ENCODE assay signal across 8 cellular contexts in the genomic region with DNA sequence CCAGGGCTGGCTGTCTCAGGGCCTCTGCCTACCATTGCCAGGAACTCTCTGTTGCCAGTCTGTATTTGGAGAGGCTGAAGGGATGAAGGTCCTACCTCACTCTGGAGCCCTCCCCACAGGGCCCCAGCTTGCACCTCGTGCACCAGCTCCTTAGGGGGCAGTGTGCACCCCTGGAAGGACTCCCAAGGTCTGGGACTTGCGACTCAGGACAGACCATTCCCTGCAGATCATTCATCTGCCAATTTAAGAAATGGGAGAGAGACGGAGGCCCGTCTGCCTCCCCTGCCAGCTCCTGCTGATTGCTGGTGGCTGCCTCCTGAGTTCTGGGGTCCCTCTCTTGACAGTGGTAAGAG. TPM values are rescaled to one million over a fixed set of nuclear protein-coding genes. Genes with fewer than 3 reads are reported as not detected.
A peak's percentile ranks its signal among the peaks of the same experiment; 100 is the strongest.
DNase-seq lines count a peak whose midpoint lies in the region; TF ChIP-seq lines count a peak whose summit lies in the region.

No MANE protein-coding gene starts in this region.

- TF ChIP-seq CTCF in Calu3 (IDR thresholded peaks at IDR 0.05; ENCODE audit: unreplicated experiment), result no peak
- TF ChIP-seq CTCF in HEK293 (tag by site-specific recombination; IDR thresholded peaks at IDR 0.05), result peak; percentile 42; the same call in 1 of the 2 replicates
- TF ChIP-seq CTCF in uterus (IDR thresholded peaks at IDR 0.05), result peak; percentile 47 to 64 (median 60)

- TF ChIP-seq POLR2A in uterus (IDR thresholded peaks at IDR 0.05), result peak in 1 of 2 donors; percentile 34

- H3K9me3 ChIP-seq in HEK293 (ENCODE audit: control insufficient read depth, insufficient read depth, low read depth, low read length), result no peaks in the 10 kb centered on the region
- no peaks in the 10 kb centered on the region for H3K9me3 ChIP-seq in endocrine pancreas (ENCODE audit: control insufficient read depth, low read length)
- H3K9me3 ChIP-seq in mucosa of rectum (ENCODE audit: control insufficient read depth in 2 of 2, low read length in 2 of 2), result no peaks in the 10 kb centered on the region
- no peaks in the 10 kb centered on the region for H3K9me3 ChIP-seq in uterus

- H3K4me1 ChIP-seq in HEK293 (ENCODE audit: control insufficient read depth, insufficient read depth, low read length), result peaks cover 5% of the 10 kb centered on the region
- no peaks in the 10 kb centered on the region for H3K4me1 ChIP-seq in endocrine pancreas (ENCODE audit: control insufficient read depth, insufficient read depth, low read length)
- H3K4me1 ChIP-seq in mucosa of rectum (ENCODE audit: control insufficient read depth in 2 of 2, insufficient read depth in 2 of 2, low read length in 2 of 2), result peaks cover 21 to 29% of the 10 kb centered on the region in 2 donors
- peaks cover 4 to 22% of the 10 kb centered on the region in 2 donors for H3K4me1 ChIP-seq in uterus

- H3K27me3 Mint-ChIP-seq in Calu3 (ENCODE audit: unreplicated experiment), result no peaks in the 10 kb centered on the region

- intact Hi-C loops in Calu3 (cut with micrococcal nuclease; ENCODE audit: unreplicated experiment) (no loop called here), uterus (cut with DNase I; ENCODE audit: low total_unique reads) (no loop called here)

- H3K4me3 ChIP-seq in HEK293 (ENCODE audit: low read depth, low read length) (no peak overlapping the region), endocrine pancreas (ENCODE audit: control insufficient read depth, insufficient read depth, low read length) (no peak overlapping the region), mucosa of rectum (ENCODE audit: low read length in 2 of 2) (peak overlapping the region; percentile 59 to 65), uterus (peak overlapping the region; percentile 11 to 19)

- H3K9me3 Mint-ChIP-seq in Calu3 (ENCODE audit: low read depth, unreplicated experiment), result no peaks in the 10 kb centered on the region

- peak overlapping the region; percentile 58 for H3K9ac ChIP-seq in endocrine pancreas (ENCODE audit: control insufficient read depth, insufficient read depth, low read length)
- H3K9ac ChIP-seq in mucosa of rectum (ENCODE audit: low read depth in 1 of 2, low read length in 2 of 2), result peak overlapping the region; percentile 73 to 86

- H3K27ac ChIP-seq in HEK293 (ENCODE audit: extremely low read depth, low read depth, low read length) (peak overlapping the region; percentile 62), mucosa of rectum (ENCODE audit: low read depth in 2 of 2, low read length in 2 of 2) (peak overlapping the region; percentile 92 to 98), uterus (peak overlapping the region; percentile 97 to 98)

- H3K36me3 Mint-ChIP-seq in Calu3 (ENCODE audit: insufficient read depth, unreplicated experiment), result peaks cover 28% of the 10 kb centered on the region

- H3K36me3 ChIP-seq in HEK293 (ENCODE audit: control insufficient read depth in 2 of 2, insufficient read depth in 1 of 2, low read length in 2 of 2) (no peaks in the 10 kb centered on the region), endocrine pancreas (ENCODE audit: control insufficient read depth, insufficient read depth, low read length) (no peaks in the 10 kb centered on the region), mucosa of rectum (ENCODE audit: control insufficient read depth in 2 of 2, insufficient read depth in 2 of 2, low read length in 2 of 2) (no peaks in the 10 kb centered on the region), uterus (no peaks in the 10 kb centered on the region)

- H3K27me3 ChIP-seq in endocrine pancreas (ENCODE audit: control insufficient read depth, insufficient read depth, low read length) (no peaks in the 10 kb centered on the region), mucosa of rectum (ENCODE audit: control insufficient read depth in 2 of 2, insufficient read depth in 2 of 2, low read length in 2 of 2) (no peaks in the 10 kb centered on the region), uterus (no peaks in the 10 kb centered on the region)

- CTCF ChIA-PET in Calu3 (lab: Charles Lee) (interaction anchor here (0.6 to 2.7 kb wide), 12 partner anchors 16 to 53 kb away, joined by 3 to 20 read pairs (median 8); a partner anchor contains a TSS), HEK293 (lab: Yijun Ruan, JAX) (interaction anchor here (0.5 to 7.0 kb wide), 20 partner anchors 8 to 105 kb away, joined by 3 to 69 read pairs (median 5); a partner anchor contains a TSS)

- H3K4me1 Mint-ChIP-seq in Calu3 (ENCODE audit: low read depth, unreplicated experiment), result peaks cover 40% of the 10 kb centered on the region

- H3K4me3 Mint-ChIP-seq in Calu3 (ENCODE audit: low read depth, unreplicated experiment), result no peak overlapping the region

- DNase-seq in Calu3 (peak; percentile 76), SW480 (ENCODE audit: low spot score) (peak; percentile 82), uterus (peak; percentile 82 to 84), NCI-H2196 treated with DMSO at 0.1 percent for 48 hours (lab: John Stamatoyannopoulos, UW; ENCODE audit: unreplicated experiment) (no peak), NCI-H146 treated with DMSO at 0.1 percent for 48 hours (lab: John Stamatoyannopoulos, UW; ENCODE audit: unreplicated experiment) (no peak)

- BruUV-seq in Calu3 (replicated peaks; lab: Mats Ljungman, UMichigan), result no TSS peak

- peak overlapping the region; percentile 99 for H3K27ac Mint-ChIP-seq in Calu3 (ENCODE audit: unreplicated experiment)

- POLR2A ChIA-PET in HEK293 (lab: Yijun Ruan, JAX), result interaction anchor here (0.5 to 9.9 kb wide), 15 partner anchors 10 to 55 kb away, joined by 3 to 560 read pairs (median 5); a partner anchor contains a TSS

TF ChIP-seq in HEK293, 187 proteins besides CTCF, POLR2A, EP300 and RAD21 (continues in another document):
- TF ChIP-seq ZNF248 (tag by site-specific recombination; IDR thresholded peaks at IDR 0.05), result no peak
- no peak for TF ChIP-seq ZNF202 (tag by site-specific recombination; IDR thresholded peaks at IDR 0.05; ENCODE audit: borderline replicate concordance)
- TF ChIP-seq, protein P1, sequence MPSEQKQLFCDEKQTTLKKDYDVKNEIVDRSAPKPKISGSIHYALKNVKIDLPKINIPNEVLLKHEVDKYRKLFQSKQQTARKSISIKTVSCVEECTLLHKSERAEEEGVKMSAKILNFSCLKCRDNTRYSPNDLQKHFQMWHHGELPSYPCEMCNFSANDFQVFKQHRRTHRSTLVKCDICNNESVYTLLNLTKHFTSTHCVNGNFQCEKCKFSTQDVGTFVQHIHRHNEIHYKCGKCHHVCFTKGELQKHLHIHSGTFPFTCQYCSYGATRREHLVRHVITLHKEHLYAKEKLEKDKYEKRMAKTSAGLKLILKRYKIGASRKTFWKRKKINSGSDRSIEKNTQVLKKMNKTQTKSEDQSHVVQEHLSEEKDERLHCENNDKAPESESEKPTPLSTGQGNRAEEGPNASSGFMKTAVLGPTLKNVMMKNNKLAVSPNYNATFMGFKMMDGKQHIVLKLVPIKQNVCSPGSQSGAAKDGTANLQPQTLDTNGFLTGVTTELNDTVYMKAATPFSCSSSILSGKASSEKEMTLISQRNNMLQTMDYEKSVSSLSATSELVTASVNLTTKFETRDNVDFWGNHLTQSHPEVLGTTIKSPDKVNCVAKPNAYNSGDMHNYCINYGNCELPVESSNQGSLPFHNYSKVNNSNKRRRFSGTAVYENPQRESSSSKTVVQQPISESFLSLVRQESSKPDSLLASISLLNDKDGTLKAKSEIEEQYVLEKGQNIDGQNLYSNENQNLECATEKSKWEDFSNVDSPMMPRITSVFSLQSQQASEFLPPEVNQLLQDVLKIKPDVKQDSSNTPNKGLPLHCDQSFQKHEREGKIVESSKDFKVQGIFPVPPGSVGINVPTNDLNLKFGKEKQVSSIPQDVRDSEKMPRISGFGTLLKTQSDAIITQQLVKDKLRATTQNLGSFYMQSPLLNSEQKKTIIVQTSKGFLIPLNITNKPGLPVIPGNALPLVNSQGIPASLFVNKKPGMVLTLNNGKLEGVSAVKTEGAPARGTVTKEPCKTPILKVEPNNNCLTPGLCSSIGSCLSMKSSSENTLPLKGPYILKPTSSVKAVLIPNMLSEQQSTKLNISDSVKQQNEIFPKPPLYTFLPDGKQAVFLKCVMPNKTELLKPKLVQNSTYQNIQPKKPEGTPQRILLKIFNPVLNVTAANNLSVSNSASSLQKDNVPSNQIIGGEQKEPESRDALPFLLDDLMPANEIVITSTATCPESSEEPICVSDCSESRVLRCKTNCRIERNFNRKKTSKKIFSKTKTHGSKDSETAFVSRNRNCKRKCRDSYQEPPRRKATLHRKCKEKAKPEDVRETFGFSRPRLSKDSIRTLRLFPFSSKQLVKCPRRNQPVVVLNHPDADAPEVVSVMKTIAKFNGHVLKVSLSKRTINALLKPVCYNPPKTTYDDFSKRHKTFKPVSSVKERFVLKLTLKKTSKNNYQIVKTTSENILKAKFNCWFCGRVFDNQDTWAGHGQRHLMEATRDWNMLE (tag by site-specific recombination; conservative IDR thresholded peaks at IDR 0.05; ENCODE audit: low read depth), result 0 out of 2 replicates have a peak, but pooled peaks have one; percentile 2
- no peak for TF ChIP-seq KLF1 (tag by site-specific recombination; IDR thresholded peaks at IDR 0.05)
- TF ChIP-seq ZNF654 (tag by site-specific recombination; IDR thresholded peaks at IDR 0.05; ENCODE audit: low read depth), result peak; percentile 22; the same call in 1 of the 2 replicates
- no peak for TF ChIP-seq ZNF341 (tag by site-specific recombination; IDR thresholded peaks at IDR 0.05; ENCODE audit: low read depth)
- TF ChIP-seq ZNF184 (tag by site-specific recombination; IDR thresholded peaks at IDR 0.05), result no peak
- no peak; the same call in 1 of the 2 replicates for TF ChIP-seq GLIS2 (tag by site-specific recombination; IDR thresholded peaks at IDR 0.05)
- no peak for TF ChIP-seq ZNF701 (tag by site-specific recombination; IDR thresholded peaks at IDR 0.05)

RNA-seq across cellular contexts. Expression of a gene that starts 27.5 kb away (rescaled TPM):
- total RNA-seq in Calu3 (2022), result 8,437 and 9,950 TPM in 2 replicates
- total RNA-seq in uterus, result over 10,000 TPM in 3 of 4 donors, 1,000 to 10,000 TPM in 1; 6,732 to 19,335 (median 13,886) TPM

RNA-seq across cellular contexts. Expression of a gene that starts 48.8 kb away (rescaled TPM):
- total RNA-seq in Calu3 (2022) (605 and 821 TPM in 2 replicates), uterus (100 to 1,000 TPM in 3 of 4 donors, 10 to 100 TPM in 1; 33.6 to 932 (median 120) TPM)

RNA-seq across cellular contexts. Expression of a gene that starts 53.5 kb away (rescaled TPM):
- total RNA-seq in Calu3 (2022), result 47.8 and 53.6 TPM in 2 replicates
- total RNA-seq in uterus, result 100 to 1,000 TPM in 1 of 4 donors, 10 to 100 TPM in 3; 28.8 to 101 (median 70.1) TPM

Comparison
In these comparisons a context has a peak if more than half of its experiments do, and no peak if none do; other contexts are left out.
1. DNase-seq: peak in Calu3 (single experiment), SW480 (single experiment) and uterus (2 of 2); none in NCI-H2196 treated with DMSO at 0.1 percent for 48 hours (single experiment) and NCI-H146 treated with DMSO at 0.1 percent for 48 hours (single experiment).
2. H3K4me3 ChIP-seq: peak in mucosa of rectum (2 of 2) and uterus (2 of 2); none in HEK293 (single experiment) and endocrine pancreas (single experiment).
3. Peak in every context shown above with its lines, with median percentiles within 50 percentile points of each other: H3K27ac ChIP-seq.